16 cellular contexts compared by ENCODE assay signal in the genomic region with DNA sequence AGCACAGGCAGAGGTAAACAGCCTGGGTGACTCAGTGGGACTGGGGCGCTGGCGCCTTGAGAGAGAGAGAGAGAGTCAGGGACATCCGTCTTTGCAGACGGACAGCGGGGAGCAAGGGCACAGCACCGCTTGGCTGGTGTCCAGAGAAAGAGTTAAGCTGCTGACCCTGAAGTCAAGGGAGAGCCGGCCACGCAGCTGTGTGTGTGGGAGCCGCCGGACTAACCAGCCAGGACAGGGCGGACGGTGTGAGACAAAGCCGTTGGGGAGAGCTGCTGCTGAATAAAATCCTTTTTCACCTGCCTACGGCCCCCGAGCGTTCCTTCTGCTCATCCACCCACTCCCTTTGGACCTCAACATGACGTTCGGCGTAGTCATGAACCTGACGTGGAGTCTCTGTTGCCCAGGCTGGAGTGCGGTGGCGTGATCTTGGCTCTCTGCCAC. TPM values are rescaled to one million over a fixed set of nuclear protein-coding genes. Genes with fewer than 3 reads are reported as not detected.
DNase-seq lines count a peak whose midpoint lies in the region; ATAC-seq and TF ChIP-seq lines count a peak whose summit lies in the region.
"Had no signal": no experiment of that assay in that cellular context is flagged by ENCODE, and none has a peak within 500 bp of the region (broad histone marks: within the 10 kb centered on the region; RNA-seq: fewer than 3 reads in every experiment).

No MANE protein-coding gene starts in this region.

- peak overlapping the region in 3 of 4 donors; percentile 51 to 61 (median 51) for H3K27ac ChIP-seq in gastroesophageal sphincter
- H3K27ac ChIP-seq in upper lobe of right lung = peak overlapping the region; percentile 68
- H3K27ac ChIP-seq in OCI-LY7 (ENCODE audit: low read depth, low read length, poor library complexity, severe bottlenecking) = no peak overlapping the region
- H3K27ac ChIP-seq: foreskin keratinocyte, HL-60 had no signal

- no peak overlapping the region for H3K4me3 ChIP-seq in gastroesophageal sphincter
- no peak overlapping the region for H3K4me3 ChIP-seq in upper lobe of right lung
- no peak overlapping the region for H3K4me3 ChIP-seq in OCI-LY7 (ENCODE audit: low read depth, low read length, poor library complexity, severe bottlenecking)

- no peaks in the 10 kb centered on the region for H3K9me3 Mint-ChIP-seq in nephron
- no peaks in the 10 kb centered on the region for H3K9me3 Mint-ChIP-seq in CD14-positive monocyte

- peak overlapping the region; percentile 29 to 52 (median 49) for H3K4me3 Mint-ChIP-seq in nephron
- H3K4me3 Mint-ChIP-seq in CD14-positive monocyte = no peak overlapping the region

- no peaks in the 10 kb centered on the region for H3K9me2 ChIP-seq in OCI-LY7 (ENCODE audit: insufficient read depth, low read length)

- POLR2A ChIA-PET in OCI-LY7 (lab: Charles Lee) = no interaction called here

- no peaks in the 10 kb centered on the region for H4K20me1 ChIP-seq in OCI-LY7 (ENCODE audit: insufficient read depth, low read length)

- no TSS peak for BruUV-seq in OCI-LY7 (replicated peaks; lab: Mats Ljungman, UMichigan)

- no peak overlapping the region for H3K4me2 ChIP-seq in OCI-LY7 (ENCODE audit: low read length)

- ATAC-seq in gastroesophageal sphincter (no peak), upper lobe of right lung (peak; percentile 34)
- ATAC-seq: foreskin keratinocyte had no signal

- intact Hi-C loops in upper lobe of right lung (cut with DNase I) = no loop called here
- intact Hi-C loops in CD14-positive monocyte (cut with micrococcal nuclease) = no loop called here
- intact Hi-C loops in OCI-LY7 (cut with micrococcal nuclease; ENCODE audit: unreplicated experiment) = no loop called here

- H3K27me3 Mint-ChIP-seq in nephron (ENCODE audit: low read depth) (peaks cover 8% of the 10 kb centered on the region), CD14-positive monocyte (ENCODE audit: low read depth in 3 of 3) (peaks cover 1 to 22% (median 9%) of the 10 kb centered on the region in 3 donors)

- H3K4me1 Mint-ChIP-seq in nephron (peaks cover 31% of the 10 kb centered on the region), CD14-positive monocyte (peaks cover 9% of the 10 kb centered on the region)

- H3K27me3 ChIP-seq in gastroesophageal sphincter = peaks cover 80% of the 10 kb centered on the region
- no peaks in the 10 kb centered on the region for H3K27me3 ChIP-seq in upper lobe of right lung

- no peak for TF ChIP-seq POLR2A in gastroesophageal sphincter (IDR thresholded peaks at IDR 0.05)

- H3K36me3 ChIP-seq in gastroesophageal sphincter (no peaks in the 10 kb centered on the region), upper lobe of right lung (no peaks in the 10 kb centered on the region), OCI-LY7 (ENCODE audit: insufficient read depth, low read length) (no peaks in the 10 kb centered on the region)

- CTCF ChIA-PET in OCI-LY7 (lab: Charles Lee; ENCODE audit: unreplicated experiment) = no interaction called here

- TF ChIP-seq EP300 in gastroesophageal sphincter (IDR thresholded peaks at IDR 0.05) = no peak

- H3K36me3 Mint-ChIP-seq in nephron (ENCODE audit: low read depth) (no peaks in the 10 kb centered on the region), CD14-positive monocyte (no peaks in the 10 kb centered on the region)

- H3K9me3 ChIP-seq in gastroesophageal sphincter (no peaks in the 10 kb centered on the region), upper lobe of right lung (no peaks in the 10 kb centered on the region), OCI-LY7 (ENCODE audit: low read length) (no peaks in the 10 kb centered on the region)

- H3K27ac Mint-ChIP-seq in nephron = peak overlapping the region; percentile 82 to 92 (median 86)
- H3K27ac Mint-ChIP-seq in CD14-positive monocyte = no peak overlapping the region

- no peak overlapping the region for H2AFZ ChIP-seq in OCI-LY7 (ENCODE audit: low read length)

- H3K79me2 ChIP-seq in OCI-LY7 (ENCODE audit: insufficient read depth, low read depth, low read length) = no peaks in the 10 kb centered on the region

- TF ChIP-seq CTCF in gastroesophageal sphincter (IDR thresholded peaks at IDR 0.05) (no peak), nephron (IDR thresholded peaks at IDR 0.05; ENCODE audit: unreplicated experiment in 3 of 3) (no peak), upper lobe of right lung (IDR thresholded peaks at IDR 0.05) (no peak), CD14-positive monocyte (IDR thresholded peaks at IDR 0.05) (no peak), OCI-LY7 (conservative IDR thresholded peaks at IDR 0.05; ENCODE audit: low read length) (no peak)

- H3K4me1 ChIP-seq in gastroesophageal sphincter (peaks cover 0 to 7% (median 0%) of the 10 kb centered on the region in 3 donors), upper lobe of right lung (no peaks in the 10 kb centered on the region), OCI-LY7 (ENCODE audit: insufficient read depth, low read length, poor library complexity, severe bottlenecking) (no peaks in the 10 kb centered on the region)
- H3K4me1 ChIP-seq: foreskin keratinocyte had no signal

- DNase-seq in NCI-H345 (lab: John Stamatoyannopoulos, UW) (peak; percentile 14), NCI-H345 treated with DMSO at 0.1 percent for 48 hours (lab: John Stamatoyannopoulos, UW; ENCODE audit: unreplicated experiment) (no peak), upper lobe of right lung (no peak), cerebellum (ENCODE audit: low spot score) (no peak), CD14-positive monocyte (ENCODE audit: low spot score) (no peak), OCI-LY7 (ENCODE audit: low spot score) (no peak)
- DNase-seq: activated naive CD4-positive, alpha-beta T cell treated with anti-CD3 and anti-CD28 coated beads, Interleukin-2, amount 50 U/mL, for 16 hours; Calu3; cortex of kidney; foreskin keratinocyte; MM.1S; T1000 had no signal

- 17 to 20% methylated on average over 6 to 16 of the region's 22 CpGs for WGBS in gastroesophageal sphincter (ENCODE audit: low coverage in 1 of 2), 2 donors

RNA-seq across cellular contexts. Expression of gene CFAP74, which starts 14.5 kb away (rescaled TPM):
- under 1 TPM in 1 of 4 donors, not detected in 3; 0.12 TPM for total RNA-seq in gastroesophageal sphincter
- total RNA-seq in upper lobe of right lung = 0.35 TPM
- total RNA-seq in cerebellum = 0.36 TPM
- not detected for polyA plus RNA-seq in CD14-positive monocyte
- total RNA-seq in OCI-LY7 (2014; rRNA removed; shearing (Covaris generic)) = not detected in 2 replicates
- not detected in 2 replicates for total RNA-seq in OCI-LY7 (2022)
- total RNA-seq: activated CD8-positive, alpha-beta memory T cell treated with anti-CD3 and anti-CD28 coated beads for 36 hours; Calu3 had no signal

RNA-seq across cellular contexts. Expression of gene GABRD, which starts 30.0 kb away (rescaled TPM):
- total RNA-seq in gastroesophageal sphincter (under 1 TPM in 1 of 4 donors, not detected in 3; 0.73 TPM), upper lobe of right lung (2.9 TPM), cerebellum (2.9 TPM), OCI-LY7 (2022) (not detected in 2 replicates)
- polyA plus RNA-seq in CD14-positive monocyte = not detected
- not detected in 2 replicates for total RNA-seq in OCI-LY7 (2014; rRNA removed; shearing (Covaris generic))
- total RNA-seq: activated CD8-positive, alpha-beta memory T cell treated with anti-CD3 and anti-CD28 coated beads for 36 hours; Calu3; foreskin keratinocyte had no signal
- polyA plus RNA-seq: foreskin keratinocyte had no signal

Comparison
In these comparisons a context has a peak if more than half of its experiments do, and no peak if none do; other contexts are left out.
1. H3K27ac Mint-ChIP-seq: peak in nephron (3 of 3); none in CD14-positive monocyte (0 of 7).
2. H3K4me3 Mint-ChIP-seq: peak in nephron (3 of 3); none in CD14-positive monocyte (0 of 2).